19 cellular contexts compared by ENCODE assay signal in the genomic region with DNA sequence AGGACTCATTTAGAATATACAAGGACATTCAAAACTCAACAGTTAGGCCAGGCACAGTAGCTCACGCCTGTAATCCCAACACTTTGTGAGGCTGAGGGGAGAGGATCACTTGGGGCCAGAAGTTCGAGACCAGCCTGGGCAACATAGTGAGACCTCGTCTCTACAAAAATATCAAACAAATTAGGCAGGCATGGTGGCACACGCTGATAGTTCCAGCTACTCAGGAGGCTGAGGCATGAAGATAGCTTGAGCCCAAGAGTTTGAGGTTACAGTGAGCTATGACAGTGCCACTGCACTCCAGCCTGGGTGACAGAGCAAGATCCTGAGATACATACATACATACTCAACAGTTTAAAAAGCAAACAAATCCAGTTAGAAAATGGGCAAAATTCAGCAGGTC.
"Had no signal": no experiment of that assay in that cellular context is flagged by ENCODE, and none has a peak within 500 bp of the region (broad histone marks: within the 10 kb centered on the region; RNA-seq: fewer than 3 reads in every experiment).

No MANE protein-coding gene starts in this region.

- FAIRE-seq: astrocyte, bronchial epithelial cell had no signal

- ATAC-seq: activated CD8-positive, alpha-beta T cell treated with anti-CD3 and anti-CD28 coated beads, Interleukin-2, amount 10 ng/mL, durations not matched to agents 7 days and 5 days; gastrocnemius medialis; heart right ventricle; left cardiac atrium; mucosa of descending colon; naive thymus-derived CD8-positive, alpha-beta T cell had no signal

- H3K27me3 ChIP-seq: gastrocnemius medialis, heart right ventricle, neutrophil, tibial nerve had no signal

- H3K9me3 Mint-ChIP-seq: activated naive CD4-positive, alpha-beta T cell treated with anti-CD3 and anti-CD28 coated beads, Interleukin-2, amount 10 ng/mL, durations not matched to agents 7 days and 5 days; endodermal cell; naive thymus-derived CD8-positive, alpha-beta T cell had no signal

- H3K27ac ChIP-seq: gastrocnemius medialis, neutrophil, skin epidermis, tibial nerve had no signal

- H3K27me3 Mint-ChIP-seq: naive thymus-derived CD8-positive, alpha-beta T cell had no signal

- H3K4me3 Mint-ChIP-seq: activated CD8-positive, alpha-beta T cell treated with anti-CD3 and anti-CD28 coated beads, Interleukin-2, amount 10 ng/mL, durations not matched to agents 7 days and 5 days; activated naive CD4-positive, alpha-beta T cell treated with anti-CD3 and anti-CD28 coated beads, Interleukin-2, amount 10 ng/mL, durations not matched to agents 7 days and 5 days; endodermal cell had no signal

- H3K9me3 ChIP-seq: gastrocnemius medialis, heart right ventricle, mucosa of descending colon, neutrophil, tibial nerve had no signal

- H3K36me3 ChIP-seq: neutrophil had no signal

- H3K4me3 ChIP-seq: gastrocnemius medialis, heart right ventricle, mucosa of descending colon, skin epidermis, tibial nerve had no signal

- H3K27ac Mint-ChIP-seq: activated CD8-positive, alpha-beta T cell treated with anti-CD3 and anti-CD28 coated beads, Interleukin-2, amount 10 ng/mL, durations not matched to agents 7 days and 5 days; activated naive CD4-positive, alpha-beta T cell treated with anti-CD3 and anti-CD28 coated beads, Interleukin-2, amount 10 ng/mL, durations not matched to agents 7 days and 5 days had no signal

- DNase-seq: activated CD8-positive, alpha-beta T cell treated with anti-CD3 and anti-CD28 coated beads, Interleukin-2, amount 10 ng/mL, durations not matched to agents 7 days and 5 days; activated naive CD4-positive, alpha-beta T cell treated with anti-CD3 and anti-CD28 coated beads, Interleukin-2, amount 10 ng/mL, durations not matched to agents 7 days and 5 days; endodermal cell; gastrocnemius medialis; heart right ventricle; left cardiac atrium; mucosa of descending colon; naive thymus-derived CD8-positive, alpha-beta T cell; stimulated activated CD4-positive, alpha-beta T cell treated with anti-CD3 and anti-CD28 coated beads, Interleukin-15, amount 100 ng/mL, for 24 hours; stimulated activated CD4-positive, alpha-beta T cell treated with anti-CD3 and anti-CD28 coated beads, Interleukin-4, amount 100 ng/mL, for 1 hour; stimulated activated naive CD4-positive, alpha-beta T cell treated with Interleukin-2 at 50 U/mL for 16 hours; substantia nigra; SW 1271; T-helper 9 cell had no signal
